ENCODE assay signal across 8 cellular contexts in the genomic region with DNA sequence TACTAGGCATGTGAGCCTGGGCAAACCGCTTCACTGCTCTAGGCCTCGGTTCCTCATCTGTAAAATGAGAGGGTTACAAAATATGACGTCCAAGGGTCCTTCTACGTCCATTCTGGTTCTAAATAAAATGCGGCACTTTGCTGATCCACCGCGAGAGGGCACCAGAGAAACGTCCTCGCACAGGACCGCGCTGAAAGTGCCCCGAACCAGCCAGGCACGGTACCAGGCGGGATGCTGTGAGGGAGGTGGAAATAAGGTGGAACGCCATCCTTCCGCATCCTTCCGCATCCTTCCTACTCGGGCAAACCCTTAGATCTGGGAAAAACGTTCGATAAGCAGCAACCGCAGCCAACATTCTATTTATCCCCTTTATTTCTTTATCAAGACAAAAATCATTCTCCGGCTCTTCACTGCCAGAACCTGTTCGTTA.
DNase-seq lines count a peak whose midpoint lies in the region; ATAC-seq and TF ChIP-seq lines count a peak whose summit lies in the region.

No MANE protein-coding gene starts in this region.

- intact Hi-C loops in left cardiac atrium (cut with DNase I) (loop anchor here in 1 of 2 donors (2.0 to 5.0 kb wide), 2 partner anchors 82 to 504 kb away; no protein-coding TSS in a partner anchor), sciatic nerve (cut with DNase I) (no loop called here)

- H3K27ac ChIP-seq in C4-2B, result no peak overlapping the region

- TF ChIP-seq CTCF in C4-2B (conservative IDR thresholded peaks at IDR 0.05), result peak; percentile 90
- peak; percentile 65 for TF ChIP-seq CTCF in NB4 (IDR thresholded peaks at IDR 0.05; ENCODE audit: low read depth, low read length)

- no peak for TF ChIP-seq POLR2A in NB4 (IDR thresholded peaks at IDR 0.05; ENCODE audit: extremely low read depth, insufficient read length)

- peak; percentile 44 for ATAC-seq in GM21367 (IDR thresholded peaks at IDR 0.05; ENCODE audit: unreplicated experiment)
- peak; percentile 81 to 85 for ATAC-seq in activated naive CD4-positive, alpha-beta T cell treated with anti-CD3 and anti-CD28 coated beads, Interleukin-2, amount 50 U/mL, for 72 hours
- peak; percentile 70 to 79 for ATAC-seq in left cardiac atrium
- peak; percentile 85 for ATAC-seq in sciatic nerve
- no peak for ATAC-seq in HG03025 (IDR thresholded peaks at IDR 0.05; ENCODE audit: low FRiP score, unreplicated experiment)

- no peak overlapping the region for H3K27ac Mint-ChIP-seq in activated naive CD4-positive, alpha-beta T cell treated with anti-CD3 and anti-CD28 coated beads, Interleukin-2, amount 50 U/mL, for 72 hours

- DNase-seq in NB4 (ENCODE audit: low read depth) (peak; percentile 72), SKM-1 treated with dmso at 0.1 percent for 144 hours (lab: John Stamatoyannopoulos, UW; ENCODE audit: unreplicated experiment) (peak; percentile 75), left cardiac atrium (peak; percentile 71), sciatic nerve (ENCODE audit: low spot score) (peak; percentile 85)
- DNase-seq in activated naive CD4-positive, alpha-beta T cell treated with anti-CD3 and anti-CD28 coated beads, Interleukin-2, amount 50 U/mL, for 72 hours (ENCODE audit: low spot score in 2 of 2), result peak; percentile 67 to 77

- no peak overlapping the region for H3K4me3 ChIP-seq in NB4 (ENCODE audit: low read depth, low read length)

- peaks cover 5 to 7% of the 10 kb centered on the region in 2 donors for H3K36me3 Mint-ChIP-seq in activated naive CD4-positive, alpha-beta T cell treated with anti-CD3 and anti-CD28 coated beads, Interleukin-2, amount 50 U/mL, for 72 hours

- H3K9me3 Mint-ChIP-seq in activated naive CD4-positive, alpha-beta T cell treated with anti-CD3 and anti-CD28 coated beads, Interleukin-2, amount 50 U/mL, for 72 hours, result peaks cover 0 to 5% of the 10 kb centered on the region in 2 donors
